Comparison of ENCODE assay signal across 16 cellular contexts in the genomic region with DNA sequence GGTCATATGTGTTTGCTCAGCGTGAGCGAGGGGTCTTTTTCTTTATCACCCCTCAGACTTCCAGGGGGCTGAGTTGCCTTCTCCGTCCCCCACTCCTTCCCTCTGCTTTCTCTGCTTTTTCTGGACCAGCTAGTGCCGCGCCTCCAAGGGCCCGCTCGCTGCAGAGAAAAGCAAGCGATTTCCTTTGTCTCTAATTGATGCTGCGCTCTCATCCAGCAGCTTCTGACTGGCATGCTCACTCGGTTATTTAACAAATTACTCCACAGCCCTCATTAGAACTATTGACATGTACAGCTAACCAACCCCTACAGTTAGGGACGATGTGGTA.
DNase-seq lines count a peak whose midpoint lies in the region; ATAC-seq lines count a peak whose summit lies in the region.
"Had no signal": no experiment of that assay in that cellular context is flagged by ENCODE, and none has a peak within 500 bp of the region (broad histone marks: within the 10 kb centered on the region; RNA-seq: fewer than 3 reads in every experiment).

No MANE protein-coding gene starts in this region.

- no peaks in the 10 kb centered on the region for H3K27me3 ChIP-seq in skeletal muscle tissue (ENCODE audit: control insufficient read depth in 3 of 3, insufficient read depth in 3 of 3, low read length in 3 of 3)
- H3K27me3 ChIP-seq: BLaER1 treated with 17β-estradiol and CSF1 and Interleukin-3, amounts not matched to agents 10 nM and 100 nM had no signal

- peaks cover 15% of the 10 kb centered on the region for H3K4me1 Mint-ChIP-seq in activated T-helper 17 cell treated with anti-CD3 and anti-CD28 coated beads, Interleukin-2, amount 50 U/mL, for 72 hours
- H3K4me1 Mint-ChIP-seq: activated CD4-positive, alpha-beta T cell treated with anti-CD3 and anti-CD28 coated beads, Interleukin-2, amount 10 ng/mL, durations not matched to agents 24 days and 14 days had no signal

- H3K9me3 Mint-ChIP-seq in activated T-helper 17 cell treated with anti-CD3 and anti-CD28 coated beads, Interleukin-2, amount 50 U/mL, for 72 hours, result peaks cover 5% of the 10 kb centered on the region
- H3K9me3 Mint-ChIP-seq: activated CD4-positive, alpha-beta T cell treated with anti-CD3 and anti-CD28 coated beads, Interleukin-2, amount 10 ng/mL, durations not matched to agents 24 days and 14 days had no signal

- H3K36me3 ChIP-seq in skeletal muscle tissue (ENCODE audit: control insufficient read depth in 3 of 3, insufficient read depth in 3 of 3, low read length in 3 of 3), result no peaks in the 10 kb centered on the region
- H3K36me3 ChIP-seq: BLaER1 treated with 17β-estradiol and CSF1 and Interleukin-3, amounts not matched to agents 10 nM and 100 nM had no signal

- no peak overlapping the region for H3K27ac Mint-ChIP-seq in activated T-helper 17 cell treated with anti-CD3 and anti-CD28 coated beads, Interleukin-2, amount 50 U/mL, for 72 hours
- H3K27ac Mint-ChIP-seq: activated CD4-positive, alpha-beta T cell treated with anti-CD3 and anti-CD28 coated beads, Interleukin-2, amount 10 ng/mL, durations not matched to agents 24 days and 14 days had no signal

- H3K27me3 Mint-ChIP-seq in activated T-helper 17 cell treated with anti-CD3 and anti-CD28 coated beads, Interleukin-2, amount 50 U/mL, for 72 hours, result peaks cover 15% of the 10 kb centered on the region

- H3K9me3 ChIP-seq in iPS-18c (ENCODE audit: control insufficient read depth, insufficient read depth, low read length) (no peaks in the 10 kb centered on the region), skeletal muscle tissue (ENCODE audit: control insufficient read depth in 3 of 3, low read length in 3 of 3) (no peaks in the 10 kb centered on the region)
- H3K9me3 ChIP-seq: BLaER1 treated with 17β-estradiol and CSF1 and Interleukin-3, amounts not matched to agents 10 nM and 100 nM had no signal

- DNase-seq in NCI-H146 treated with DMSO at 0.1 percent for 48 hours (lab: John Stamatoyannopoulos, UW; ENCODE audit: unreplicated experiment) (peak; percentile 57), NCI-H345 (lab: John Stamatoyannopoulos, UW) (no peak)
- DNase-seq: activated CD4-positive, alpha-beta T cell treated with anti-CD3 and anti-CD28 coated beads, Interleukin-2, amount 10 ng/mL, durations not matched to agents 24 days and 14 days; activated T-cell treated with anti-CD3 and anti-CD28 coated beads, Interleukin-2, amount 50 U/mL, for 4 hours; cortex of kidney; EL; MV-4-11; NCI-H2227 treated with DMSO at 0.1 percent for 48 hours; stimulated activated CD4-positive, alpha-beta T cell treated with anti-CD3 and anti-CD28 coated beads, Interleukin-4, amount 100 ng/mL, for 4 hours had no signal

- no peak for ATAC-seq in activated T-helper 17 cell treated with anti-CD3 and anti-CD28 coated beads, Interleukin-2, amount 50 U/mL, for 72 hours (replicated peaks)
- no peak for ATAC-seq in HG02623 (IDR thresholded peaks at IDR 0.05; ENCODE audit: unreplicated experiment)
- ATAC-seq in GM21576 (IDR thresholded peaks at IDR 0.05; ENCODE audit: unreplicated experiment), result no peak
- ATAC-seq: activated T-cell treated with anti-CD3 and anti-CD28 coated beads, Interleukin-2, amount 50 U/mL, for 4 hours; Panc1 had no signal

- no peak overlapping the region for H3K27ac ChIP-seq in skeletal muscle tissue (ENCODE audit: low read depth, low read length)
- H3K27ac ChIP-seq: BLaER1 treated with 17β-estradiol and CSF1 and Interleukin-3, amounts not matched to agents 10 nM and 100 nM had no signal

- peak overlapping the region in 1 of 3 donors; percentile 55 for H3K9ac ChIP-seq in skeletal muscle tissue (ENCODE audit: low read depth in 1 of 3, low read length in 3 of 3)
- H3K9ac ChIP-seq: BLaER1 treated with 17β-estradiol and CSF1 and Interleukin-3, amounts not matched to agents 10 nM and 100 nM had no signal

- no peaks in the 10 kb centered on the region for H3K36me3 Mint-ChIP-seq in activated T-helper 17 cell treated with anti-CD3 and anti-CD28 coated beads, Interleukin-2, amount 50 U/mL, for 72 hours (ENCODE audit: low read depth)

- peak overlapping the region; percentile 36 for H3K4me3 Mint-ChIP-seq in activated T-helper 17 cell treated with anti-CD3 and anti-CD28 coated beads, Interleukin-2, amount 50 U/mL, for 72 hours
- H3K4me3 Mint-ChIP-seq: activated CD4-positive, alpha-beta T cell treated with anti-CD3 and anti-CD28 coated beads, Interleukin-2, amount 10 ng/mL, durations not matched to agents 24 days and 14 days; activated T-cell treated with anti-CD3 and anti-CD28 coated beads, Interleukin-2, amount 50 U/mL, for 4 hours had no signal

- H3K4me1 ChIP-seq in skeletal muscle tissue (ENCODE audit: control insufficient read depth in 3 of 3, insufficient read depth in 3 of 3, low read length in 3 of 3), result peaks cover 0 to 4% (median 0%) of the 10 kb centered on the region in 3 donors

- peak overlapping the region; percentile 42; the same call in 1 of the 2 replicates for H3K4me3 ChIP-seq in iPS-18c (ENCODE audit: insufficient read depth, low read depth, low read length)
- peak overlapping the region; percentile 59 to 62 (median 60) for H3K4me3 ChIP-seq in skeletal muscle tissue (ENCODE audit: low read length in 3 of 3)
- H3K4me3 ChIP-seq: BLaER1 treated with 17β-estradiol and CSF1 and Interleukin-3, amounts not matched to agents 10 nM and 100 nM had no signal
